Comparison of ENCODE assay signal across 2 cellular contexts in the genomic region with DNA sequence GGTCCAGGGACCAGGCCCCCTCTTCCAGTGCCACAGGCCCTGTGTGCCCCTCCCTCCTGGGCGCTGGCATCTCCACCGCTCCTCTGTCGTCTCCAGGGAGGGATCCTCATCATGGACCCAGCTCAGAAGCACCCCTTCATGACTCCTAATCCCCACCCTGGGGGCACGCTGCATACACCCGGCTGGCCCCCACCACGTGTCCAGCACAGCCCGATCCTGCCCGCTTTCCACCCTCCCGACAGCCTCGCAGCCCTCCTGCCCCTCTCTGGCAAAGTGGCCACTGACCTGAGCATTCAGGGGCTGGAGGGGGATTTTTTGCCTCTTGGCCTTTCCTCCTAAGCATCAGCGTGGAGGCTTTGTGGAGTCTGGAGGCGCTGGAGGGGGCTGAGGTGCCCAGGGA.
TF ChIP-seq lines count a peak whose summit lies in the region.

No MANE protein-coding gene starts in this region.

TF ChIP-seq in IMR-90, 13 proteins besides CTCF, POLR2A, EP300 and RAD21:
- no peak for TF ChIP-seq BHLHE40 (IDR thresholded peaks at IDR 0.05; ENCODE audit: low read depth, low read length)
- TF ChIP-seq, protein P1, sequence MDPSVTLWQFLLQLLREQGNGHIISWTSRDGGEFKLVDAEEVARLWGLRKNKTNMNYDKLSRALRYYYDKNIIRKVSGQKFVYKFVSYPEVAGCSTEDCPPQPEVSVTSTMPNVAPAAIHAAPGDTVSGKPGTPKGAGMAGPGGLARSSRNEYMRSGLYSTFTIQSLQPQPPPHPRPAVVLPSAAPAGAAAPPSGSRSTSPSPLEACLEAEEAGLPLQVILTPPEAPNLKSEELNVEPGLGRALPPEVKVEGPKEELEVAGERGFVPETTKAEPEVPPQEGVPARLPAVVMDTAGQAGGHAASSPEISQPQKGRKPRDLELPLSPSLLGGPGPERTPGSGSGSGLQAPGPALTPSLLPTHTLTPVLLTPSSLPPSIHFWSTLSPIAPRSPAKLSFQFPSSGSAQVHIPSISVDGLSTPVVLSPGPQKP (IDR thresholded peaks at IDR 0.05; ENCODE audit: borderline replicate concordance, low read depth, low read length), result no peak
- TF ChIP-seq NFE2L2 (IDR thresholded peaks at IDR 0.05; ENCODE audit: low read depth, low read length), result no peak
- no peak for TF ChIP-seq CEBPB (IDR thresholded peaks at IDR 0.05; ENCODE audit: low read depth, low read length)
- TF ChIP-seq RCOR1 (IDR thresholded peaks at IDR 0.05; ENCODE audit: insufficient replicate concordance, low read length), result no peak
- no peak for TF ChIP-seq RFX5 (IDR thresholded peaks at IDR 0.05; ENCODE audit: low read depth, low read length)
- no peak for TF ChIP-seq MAZ (IDR thresholded peaks at IDR 0.05; ENCODE audit: borderline replicate concordance, low read depth, low read length)
- TF ChIP-seq, protein P2, sequence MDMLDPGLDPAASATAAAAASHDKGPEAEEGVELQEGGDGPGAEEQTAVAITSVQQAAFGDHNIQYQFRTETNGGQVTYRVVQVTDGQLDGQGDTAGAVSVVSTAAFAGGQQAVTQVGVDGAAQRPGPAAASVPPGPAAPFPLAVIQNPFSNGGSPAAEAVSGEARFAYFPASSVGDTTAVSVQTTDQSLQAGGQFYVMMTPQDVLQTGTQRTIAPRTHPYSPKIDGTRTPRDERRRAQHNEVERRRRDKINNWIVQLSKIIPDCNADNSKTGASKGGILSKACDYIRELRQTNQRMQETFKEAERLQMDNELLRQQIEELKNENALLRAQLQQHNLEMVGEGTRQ (IDR thresholded peaks at IDR 0.05; ENCODE audit: low read depth, low read length), result no peak
TF ChIP-seq in IMR-90: peak in this region for 0.

TF ChIP-seq in H1, 55 proteins besides CTCF, POLR2A, EP300 and RAD21:
- TF ChIP-seq HDAC6 (IDR thresholded peaks at IDR 0.05; ENCODE audit: low read depth, low read length), result no peak
- TF ChIP-seq JUN (IDR thresholded peaks at IDR 0.05; ENCODE audit: low read depth, low read length), result no peak
- no peak for TF ChIP-seq EZH2 (IDR thresholded peaks at IDR 0.05; ENCODE audit: low read depth, low read length, severe bottlenecking)
- TF ChIP-seq RNF2 (IDR thresholded peaks at IDR 0.05; ENCODE audit: borderline replicate concordance, low read depth, low read length, missing control alignments, poor library complexity, severe bottlenecking), result no peak
- TF ChIP-seq SIN3A (conservative IDR thresholded peaks at IDR 0.05 in 1 of 2, IDR thresholded peaks at IDR 0.05 in 1 of 2; ENCODE audit: low read depth in 1 of 2, low read length in 2 of 2), result no peak
- TF ChIP-seq NANOG (IDR thresholded peaks at IDR 0.05; ENCODE audit: insufficient read depth, low read depth, low read length, poor library complexity, severe bottlenecking), result no peak
- TF ChIP-seq, protein P3, sequence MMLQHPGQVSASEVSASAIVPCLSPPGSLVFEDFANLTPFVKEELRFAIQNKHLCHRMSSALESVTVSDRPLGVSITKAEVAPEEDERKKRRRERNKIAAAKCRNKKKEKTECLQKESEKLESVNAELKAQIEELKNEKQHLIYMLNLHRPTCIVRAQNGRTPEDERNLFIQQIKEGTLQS (IDR thresholded peaks at IDR 0.05; ENCODE audit: insufficient read depth, low read depth, low read length), result no peak
- no peak for TF ChIP-seq ASH2L (IDR thresholded peaks at IDR 0.05; ENCODE audit: low read length)
- no peak for TF ChIP-seq TEAD4 (IDR thresholded peaks at IDR 0.05; ENCODE audit: low read depth, low read length)
